Comparison of ENCODE assay signal across 18 cellular contexts in genomic region chr3:102183186-102183585, GRCh38.
DNase-seq lines count a peak whose midpoint lies in the region; ATAC-seq and TF ChIP-seq lines count a peak whose summit lies in the region.
"Had no signal": no experiment of that assay in that cellular context is flagged by ENCODE, and none has a peak within 500 bp of the region (broad histone marks: within the 10 kb centered on the region; RNA-seq: fewer than 3 reads in every experiment).

No MANE protein-coding gene starts in this region.

- TF ChIP-seq CTCF in body of pancreas (IDR thresholded peaks at IDR 0.05): no peak
- TF ChIP-seq CTCF in neural crest cell (conservative IDR thresholded peaks at IDR 0.05): no peak

- no peak overlapping the region for H3K4me3 ChIP-seq in body of pancreas
- H3K4me3 ChIP-seq: BLaER1 treated with 17β-estradiol and CSF1 and Interleukin-3, amounts not matched to agents 10 nM and 100 nM; K562; PC-9; SJSA1 had no signal

- 58 to 75% methylated on average over 1 of the region's 1 CpG for WGBS in body of pancreas, 2 donors

- peaks cover 58% of the 10 kb centered on the region for H3K4me1 ChIP-seq in body of pancreas

- H3K27ac Mint-ChIP-seq in neural crest cell (ENCODE audit: unreplicated experiment): peak overlapping the region; percentile 79

- H3K9me3 Mint-ChIP-seq in neural crest cell: peaks cover 2% of the 10 kb centered on the region
- H3K9me3 Mint-ChIP-seq: CD8-positive, alpha-beta memory T cell had no signal

- intact Hi-C loops in body of pancreas (cut with DNase I): no loop called here

- no peaks in the 10 kb centered on the region for H3K9me3 ChIP-seq in body of pancreas
- H3K9me3 ChIP-seq: SJSA1 had no signal

- H3K4me1 Mint-ChIP-seq in neural crest cell: peaks cover 10% of the 10 kb centered on the region
- H3K4me1 Mint-ChIP-seq: CD8-positive, alpha-beta memory T cell had no signal

- DNase-seq in DMS53 (lab: John Stamatoyannopoulos, UW) (peak; percentile 5), DMS53 treated with DMSO at 0.1 percent for 48 hours (lab: John Stamatoyannopoulos, UW; ENCODE audit: unreplicated experiment) (no peak), body of pancreas (no peak), neural crest cell (ENCODE audit: low read depth, low spot score) (no peak), hypothalamus (lab: John Stamatoyannopoulos, UW) (no peak), NOMO-1 treated with DMSO at 0.1 percent for 48 hours (lab: John Stamatoyannopoulos, UW; ENCODE audit: unreplicated experiment) (no peak), DMS114 treated with DMSO at 0.1 percent for 48 hours (lab: John Stamatoyannopoulos, UW; ENCODE audit: unreplicated experiment) (no peak)
- DNase-seq: 8988T; CD8-positive, alpha-beta memory T cell; NCI-H1436; NCI-H2029; NCI-H510A; NCI-H774; PC-9 had no signal

- H3K36me3 Mint-ChIP-seq in neural crest cell (ENCODE audit: low read depth): no peaks in the 10 kb centered on the region
- H3K36me3 Mint-ChIP-seq: CD8-positive, alpha-beta memory T cell had no signal

- no peaks in the 10 kb centered on the region for H3K27me3 ChIP-seq in body of pancreas
- H3K27me3 ChIP-seq: BLaER1 treated with 17β-estradiol and CSF1 and Interleukin-3, amounts not matched to agents 10 nM and 100 nM; SJSA1 had no signal

- H3K4me3 Mint-ChIP-seq in neural crest cell: no peak overlapping the region
- H3K4me3 Mint-ChIP-seq: CD8-positive, alpha-beta memory T cell had no signal

- H3K27me3 Mint-ChIP-seq in neural crest cell (ENCODE audit: low read depth): no peaks in the 10 kb centered on the region
- H3K27me3 Mint-ChIP-seq: CD8-positive, alpha-beta memory T cell had no signal

- ATAC-seq in body of pancreas (no peak), GM21360 (IDR thresholded peaks at IDR 0.05; ENCODE audit: unreplicated experiment) (no peak)
- ATAC-seq: K562 had no signal

- H3K36me3 ChIP-seq in body of pancreas (replicated peaks in 1 of 2; ENCODE audit: insufficient read depth in 1 of 2, low read depth in 2 of 2): no peaks in the 10 kb centered on the region
- H3K36me3 ChIP-seq: BLaER1 treated with 17β-estradiol and CSF1 and Interleukin-3, amounts not matched to agents 10 nM and 100 nM; SJSA1 had no signal

- peak overlapping the region in 3 of 4 donors; percentile 6 to 86 (median 41) for H3K27ac ChIP-seq in body of pancreas
- H3K27ac ChIP-seq: BLaER1 treated with 17β-estradiol and CSF1 and Interleukin-3, amounts not matched to agents 10 nM and 100 nM; PC-9; SJSA1 had no signal

- no peak for TF ChIP-seq POLR2A in body of pancreas (IDR thresholded peaks at IDR 0.05)
